Comparison of ENCODE assay signal across 14 cellular contexts in genomic region chr21:38869946-38870345, GRCh38.
A peak's percentile ranks its signal among the peaks of the same experiment; 100 is the strongest.
DNase-seq lines count a peak whose midpoint lies in the region; ATAC-seq and TF ChIP-seq lines count a peak whose summit lies in the region.
"Had no signal": no experiment of that assay in that cellular context is flagged by ENCODE, and none has a peak within 500 bp of the region (broad histone marks: within the 10 kb centered on the region; RNA-seq: fewer than 3 reads in every experiment).

No MANE protein-coding gene starts in this region.

- H3K4me2 ChIP-seq in Karpas-422 (ENCODE audit: low read depth, low read length, poor library complexity, severe bottlenecking) = peak overlapping the region; percentile 34

- no peaks in the 10 kb centered on the region for H3K79me2 ChIP-seq in Karpas-422 (ENCODE audit: low read length)

- CTCF ChIA-PET in CD8-positive, alpha-beta T cell (lab: Charles Lee) = no interaction called here

- H3K4me1 Mint-ChIP-seq in CD8-positive, alpha-beta T cell (ENCODE audit: low read depth) = no peaks in the 10 kb centered on the region
- H3K4me1 Mint-ChIP-seq in nephron progenitor cell = no peaks in the 10 kb centered on the region
- H3K4me1 Mint-ChIP-seq: activated naive CD8-positive, alpha-beta T cell treated with anti-CD3 and anti-CD28 coated beads for 36 hours had no signal

- ATAC-seq in CD8-positive, alpha-beta T cell = no peak
- ATAC-seq: activated CD8-positive, alpha-beta T cell treated with anti-CD3 and anti-CD28 coated beads, Interleukin-2, amount 10 ng/mL, durations not matched to agents 7 days and 5 days had no signal

- 86 to 88% methylated on average over 3 of the region's 3 CpGs for WGBS in transverse colon (ENCODE audit: low coverage in 1 of 2), 2 donors

- no peaks in the 10 kb centered on the region for H4K20me1 ChIP-seq in Karpas-422 (ENCODE audit: insufficient read depth, low read depth, low read length)

- DNase-seq in AG09309 (ENCODE audit: low read depth) (no peak), Karpas-422 (no peak), NCI-H774 (lab: John Stamatoyannopoulos, UW) (peak; percentile 54), fibroblast of peridontal ligament (ENCODE audit: extremely low read depth) (peak; percentile 18), RKO (ENCODE audit: low spot score) (no peak), transverse colon (no peak), nephron progenitor cell (no peak)
- DNase-seq in CD8-positive, alpha-beta T cell = no peak
- DNase-seq: activated CD8-positive, alpha-beta T cell treated with anti-CD3 and anti-CD28 coated beads, Interleukin-2, amount 10 ng/mL, durations not matched to agents 7 days and 5 days; activated naive CD8-positive, alpha-beta T cell treated with anti-CD3 and anti-CD28 coated beads for 36 hours; C1 segment of cervical spinal cord; naive B cell; spleen; stimulated activated CD8-positive, alpha-beta memory T cell treated with anti-CD3 and anti-CD28 coated beads, Interleukin-4, amount 100 ng/mL, for 48 hours had no signal

- H3K9me3 ChIP-seq in Karpas-422 (ENCODE audit: low read length) (no peaks in the 10 kb centered on the region), transverse colon (no peaks in the 10 kb centered on the region)
- no peaks in the 10 kb centered on the region for H3K9me3 ChIP-seq in CD8-positive, alpha-beta T cell (ENCODE audit: low read length)
- H3K9me3 ChIP-seq: spleen had no signal

- H3K27ac Mint-ChIP-seq in CD8-positive, alpha-beta T cell = no peak overlapping the region
- no peak overlapping the region for H3K27ac Mint-ChIP-seq in nephron progenitor cell
- H3K27ac Mint-ChIP-seq: activated CD8-positive, alpha-beta T cell treated with anti-CD3 and anti-CD28 coated beads, Interleukin-2, amount 10 ng/mL, durations not matched to agents 7 days and 5 days; activated naive CD8-positive, alpha-beta T cell treated with anti-CD3 and anti-CD28 coated beads for 36 hours; naive B cell had no signal

- no peaks in the 10 kb centered on the region for H3K36me3 Mint-ChIP-seq in CD8-positive, alpha-beta T cell
- no peaks in the 10 kb centered on the region for H3K36me3 Mint-ChIP-seq in nephron progenitor cell (ENCODE audit: low read depth)
- H3K36me3 Mint-ChIP-seq: activated naive CD8-positive, alpha-beta T cell treated with anti-CD3 and anti-CD28 coated beads for 36 hours had no signal

- no peak for TF ChIP-seq POLR2A in transverse colon (IDR thresholded peaks at IDR 0.05)

- peaks cover 13% of the 10 kb centered on the region for H3K27me3 Mint-ChIP-seq in CD8-positive, alpha-beta T cell (ENCODE audit: low read depth)
- peaks cover 2% of the 10 kb centered on the region for H3K27me3 Mint-ChIP-seq in nephron progenitor cell (ENCODE audit: low read depth, poor library complexity)

- H3K9me3 Mint-ChIP-seq in CD8-positive, alpha-beta T cell = no peaks in the 10 kb centered on the region
- H3K9me3 Mint-ChIP-seq in nephron progenitor cell = peaks cover 29% of the 10 kb centered on the region
- H3K9me3 Mint-ChIP-seq: activated naive CD8-positive, alpha-beta T cell treated with anti-CD3 and anti-CD28 coated beads for 36 hours had no signal

- H3K4me3 ChIP-seq in AG09309 (ENCODE audit: control insufficient read depth, low read depth, low read length) (no peak overlapping the region), Karpas-422 (ENCODE audit: low read length) (0 out of 2 replicates have a peak overlapping the region, but pooled peaks have one; percentile 5), transverse colon (no peak overlapping the region)
- H3K4me3 ChIP-seq in CD8-positive, alpha-beta T cell (ENCODE audit: low read depth, low read length) = no peak overlapping the region
- H3K4me3 ChIP-seq: spleen had no signal

- H3K9ac ChIP-seq in Karpas-422 (ENCODE audit: low read length) = no peak overlapping the region

- H3K4me1 ChIP-seq in Karpas-422 (ENCODE audit: low read length) = peaks cover 32% of the 10 kb centered on the region
- H3K4me1 ChIP-seq in CD8-positive, alpha-beta T cell (ENCODE audit: insufficient read depth, low read length) = no peaks in the 10 kb centered on the region
- no peaks in the 10 kb centered on the region for H3K4me1 ChIP-seq in transverse colon

- TF ChIP-seq CTCF in AG09309 (IDR thresholded peaks at IDR 0.05; ENCODE audit: control insufficient read depth, insufficient read depth, low read depth, low read length, missing control alignments) (peak; percentile 31), transverse colon (IDR thresholded peaks at IDR 0.05) (peak in 1 of 5 experiments; percentile 10), nephron progenitor cell (IDR thresholded peaks at IDR 0.05) (no peak)
- TF ChIP-seq CTCF in CD8-positive, alpha-beta T cell (IDR thresholded peaks at IDR 0.05) = no peak

- in situ Hi-C loops in transverse colon (cut with MboI; ENCODE audit: low pct_ligation_motif_present in 1 of 4, low pct_unique_long_range_greater_than_20kb in 1 of 4, low sequenced_read_pairs in 3 of 4) = no loop called here

- H3K27ac ChIP-seq in Karpas-422 (ENCODE audit: low read length) (no peak overlapping the region), transverse colon (no peak overlapping the region)
- no peak overlapping the region for H3K27ac ChIP-seq in CD8-positive, alpha-beta T cell (ENCODE audit: low read depth, low read length)

- no peak overlapping the region for H2AFZ ChIP-seq in Karpas-422 (ENCODE audit: low read length)

- no peaks in the 10 kb centered on the region for H3K9me2 ChIP-seq in Karpas-422 (replicated peaks; ENCODE audit: insufficient read depth, low read length)

- POLR2A ChIA-PET in CD8-positive, alpha-beta T cell (lab: Charles Lee) = no interaction called here

- H3K27me3 ChIP-seq in Karpas-422 (ENCODE audit: low read length) (no peaks in the 10 kb centered on the region), transverse colon (no peaks in the 10 kb centered on the region)
- H3K27me3 ChIP-seq in CD8-positive, alpha-beta T cell (ENCODE audit: insufficient read depth, low read length) = no peaks in the 10 kb centered on the region

- no peak overlapping the region for H3K4me3 Mint-ChIP-seq in CD8-positive, alpha-beta T cell
- no peak overlapping the region for H3K4me3 Mint-ChIP-seq in nephron progenitor cell
- H3K4me3 Mint-ChIP-seq: activated CD8-positive, alpha-beta T cell treated with anti-CD3 and anti-CD28 coated beads, Interleukin-2, amount 10 ng/mL, durations not matched to agents 7 days and 5 days; activated naive CD8-positive, alpha-beta T cell treated with anti-CD3 and anti-CD28 coated beads for 36 hours had no signal

- TF ChIP-seq EP300 in transverse colon (IDR thresholded peaks at IDR 0.05; ENCODE audit: low read depth) = no peak

- intact Hi-C loops in CD8-positive, alpha-beta T cell (cut with DNase I, micrococcal nuclease) = no loop called here
- intact Hi-C loops in transverse colon (cut with DNase I; ENCODE audit: low total_unique reads) = no loop called here

- no peaks in the 10 kb centered on the region for H3K36me3 ChIP-seq in Karpas-422 (ENCODE audit: insufficient read depth, low read length)
- H3K36me3 ChIP-seq in CD8-positive, alpha-beta T cell (ENCODE audit: insufficient read depth, low read length) = no peaks in the 10 kb centered on the region
- H3K36me3 ChIP-seq in transverse colon = no peaks in the 10 kb centered on the region
- H3K36me3 ChIP-seq: spleen had no signal

Comparison
In these comparisons a context has a peak if more than half of its experiments do, and no peak if none do; other contexts are left out.
1. DNase-seq: peak in NCI-H774 (single experiment) and fibroblast of peridontal ligament (single experiment); none in AG09309 (single experiment), Karpas-422 (single experiment), CD8-positive, alpha-beta T cell (0 of 7), RKO (single experiment), transverse colon (single experiment) and nephron progenitor cell (single experiment).